Comparison of ENCODE assay signal across 1 cellular context in the genomic region with DNA sequence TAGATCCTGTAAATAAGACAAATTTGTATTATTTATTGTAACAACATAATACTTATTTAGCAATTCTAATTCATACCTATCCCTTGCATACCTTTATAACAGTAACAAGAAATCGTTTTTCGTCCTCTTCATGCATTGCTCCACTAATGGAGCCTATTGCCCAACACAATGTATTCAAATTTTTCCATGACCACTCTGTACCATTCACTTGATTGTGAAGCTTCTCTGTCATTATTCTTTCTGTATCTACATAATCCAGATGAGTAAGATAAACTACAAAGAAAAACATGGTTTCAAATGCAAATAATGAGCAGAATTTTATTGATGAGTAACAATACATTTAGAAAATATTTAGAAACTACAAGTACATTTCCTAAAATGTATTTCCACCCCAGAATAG.
TF ChIP-seq lines count a peak whose summit lies in the region.

No MANE protein-coding gene starts in this region.

TF ChIP-seq in HEK293T, 16 proteins besides CTCF, POLR2A, EP300 and RAD21:
- TF ChIP-seq SP1 (IDR thresholded peaks at IDR 0.05) (no peak), LEF1 (IDR thresholded peaks at IDR 0.05; ENCODE audit: borderline replicate concordance) (no peak), L3MBTL2 (conservative IDR thresholded peaks at IDR 0.05) (no peak), ELF4 (IDR thresholded peaks at IDR 0.05) (no peak), ARNT (IDR thresholded peaks at IDR 0.05) (no peak), SUZ12 (IDR thresholded peaks at IDR 0.05) (no peak)
- TF ChIP-seq, protein P1, sequence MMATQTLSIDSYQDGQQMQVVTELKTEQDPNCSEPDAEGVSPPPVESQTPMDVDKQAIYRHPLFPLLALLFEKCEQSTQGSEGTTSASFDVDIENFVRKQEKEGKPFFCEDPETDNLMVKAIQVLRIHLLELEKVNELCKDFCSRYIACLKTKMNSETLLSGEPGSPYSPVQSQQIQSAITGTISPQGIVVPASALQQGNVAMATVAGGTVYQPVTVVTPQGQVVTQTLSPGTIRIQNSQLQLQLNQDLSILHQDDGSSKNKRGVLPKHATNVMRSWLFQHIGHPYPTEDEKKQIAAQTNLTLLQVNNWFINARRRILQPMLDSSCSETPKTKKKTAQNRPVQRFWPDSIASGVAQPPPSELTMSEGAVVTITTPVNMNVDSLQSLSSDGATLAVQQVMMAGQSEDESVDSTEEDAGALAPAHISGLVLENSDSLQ (IDR thresholded peaks at IDR 0.05), result no peak
